In the genomic region with DNA sequence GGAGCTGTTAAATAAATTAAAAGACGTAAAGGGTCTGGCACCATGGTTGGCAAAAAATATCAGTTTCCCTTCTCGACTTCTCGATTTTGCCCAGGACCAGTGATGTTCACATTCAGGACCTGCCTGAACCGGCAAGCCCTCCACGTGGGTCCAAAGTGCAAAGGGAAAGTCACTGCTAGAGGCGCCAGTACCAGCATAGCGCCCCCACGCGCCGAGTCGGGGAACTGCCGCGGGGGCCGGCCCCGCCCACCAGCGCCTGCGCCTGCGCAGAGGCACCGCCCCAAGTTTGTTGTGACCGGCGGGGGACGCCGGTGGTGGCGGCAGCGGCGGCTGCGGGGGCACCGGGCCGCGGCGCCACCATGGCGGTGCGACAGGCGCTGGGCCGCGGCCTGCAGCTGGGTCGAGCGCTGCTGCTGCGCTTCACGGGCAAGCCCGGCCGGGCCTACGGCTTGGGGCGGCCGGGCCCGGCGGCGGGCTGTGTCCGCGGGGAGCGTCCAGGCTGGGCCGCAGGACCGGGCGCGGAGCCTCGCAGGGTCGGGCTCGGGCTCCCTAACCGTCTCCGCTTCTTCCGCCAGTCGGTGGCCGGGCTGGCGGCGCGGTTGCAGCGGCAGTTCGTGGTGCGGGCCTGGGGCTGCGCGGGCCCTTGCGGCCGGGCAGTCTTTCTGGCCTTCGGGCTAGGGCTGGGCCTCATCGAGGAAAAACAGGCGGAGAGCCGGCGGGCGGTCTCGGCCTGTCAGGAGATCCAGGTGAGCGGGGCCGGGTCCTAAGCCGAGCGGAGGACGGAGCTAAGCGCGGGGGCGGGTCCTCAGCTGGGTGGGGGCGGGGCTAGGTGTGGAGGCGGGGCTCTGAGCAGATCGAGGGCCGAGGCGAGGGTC, we compare ENCODE assay signal across 8 cellular contexts. TPM values are rescaled to one million over a fixed set of nuclear protein-coding genes. Genes with fewer than 3 reads are reported as not detected.
DNase-seq lines count a peak whose midpoint lies in the region; ATAC-seq, FAIRE-seq and TF ChIP-seq lines count a peak whose summit lies in the region.

TSS of gene PINK1 (plus strand) at position 269 of the 875 bp plus-strand sequence. CDS start at position 360, 91 bp downstream.

- H3K9me3 Mint-ChIP-seq in chondrocyte (ENCODE audit: low read depth) = no peaks in the 10 kb centered on the region

- no peaks in the 10 kb centered on the region for H3K9me3 ChIP-seq in kidney (ENCODE audit: control insufficient read depth in 1 of 2, low read length in 2 of 2)

- H3K4me3 Mint-ChIP-seq in chondrocyte (ENCODE audit: unreplicated experiment) = peak within 1 kb of the TSS; percentile 77

- no peak for FAIRE-seq in kidney (lab: Jason Lieb, UNC)

- H3K4me3 ChIP-seq in GM12864 (ENCODE audit: low read depth, low read length) = peak within 1 kb of the TSS; percentile 84
- peak within 1 kb of the TSS; percentile 72 to 85 for H3K4me3 ChIP-seq in kidney (ENCODE audit: low read length in 2 of 2)

- H3K27ac ChIP-seq in kidney (ENCODE audit: low read depth in 2 of 2, low read length in 2 of 2) = peak within 1 kb of the TSS; percentile 85

- peaks cover 20% of the 10 kb centered on the region for H3K4me1 Mint-ChIP-seq in chondrocyte (ENCODE audit: low read depth)

- TF ChIP-seq CTCF in GM12864 (IDR thresholded peaks at IDR 0.05; ENCODE audit: low read depth, low read length, missing control alignments) (peak; percentile 98), chondrocyte (IDR thresholded peaks at IDR 0.05) (peak; percentile 98), kidney (IDR thresholded peaks at IDR 0.05; ENCODE audit: borderline replicate concordance, extremely low read depth, insufficient read depth) (peak; percentile 98)

- H3K36me3 Mint-ChIP-seq in chondrocyte (ENCODE audit: low read depth) = no peaks in the 10 kb centered on the region

- peak within 1 kb of the TSS; percentile 79 to 95 for H3K9ac ChIP-seq in kidney (ENCODE audit: low read length in 2 of 2)

- peak within 1 kb of the TSS; percentile 69 for H3K27ac Mint-ChIP-seq in chondrocyte (ENCODE audit: unreplicated experiment)

- H3K27me3 Mint-ChIP-seq in chondrocyte (ENCODE audit: low read depth) = no peaks in the 10 kb centered on the region

- intact Hi-C loops in kidney (cut with DNase I) = no loop called here

- peaks cover 6 to 9% of the 10 kb centered on the region in 2 donors for H3K4me1 ChIP-seq in kidney (ENCODE audit: control insufficient read depth in 1 of 2, insufficient read depth in 1 of 2, low read depth in 1 of 2, low read length in 2 of 2)

- DNase-seq in GM12864 (ENCODE audit: low read depth) = no peak
- DNase-seq in NCI-H2227 (lab: John Stamatoyannopoulos, UW; ENCODE audit: unreplicated experiment) = peak; percentile 82
- peak; percentile 73 to 74 for DNase-seq in activated CD4-positive, alpha-beta T cell treated with anti-CD3 and anti-CD28 coated beads for 24 hours (ENCODE audit: low read depth in 2 of 2)
- DNase-seq in chondrocyte (ENCODE audit: low spot score) = no peak
- peak; percentile 92 for DNase-seq in kidney
- DNase-seq in stimulated activated CD4-positive, alpha-beta T cell treated with anti-CD3 and anti-CD28 coated beads, Interleukin-15, amount 100 ng/mL, for 1 hour (ENCODE audit: low read depth in 1 of 2, low spot score in 1 of 2) = peak; percentile 82 to 84

- H3K36me3 ChIP-seq in kidney (ENCODE audit: control insufficient read depth in 1 of 2, insufficient read depth in 2 of 2, low read length in 2 of 2) = peaks cover 10 to 17% of the 10 kb centered on the region in 2 donors

- ATAC-seq in HG02970 (IDR thresholded peaks at IDR 0.05; ENCODE audit: low FRiP score, unreplicated experiment) (peak; percentile 71), GM21526 (IDR thresholded peaks at IDR 0.05; ENCODE audit: low FRiP score, unreplicated experiment) (no peak)

RNA-seq across cellular contexts. Expression of gene PINK1, which starts in this region (rescaled TPM):
- 42.6 to 45.1 TPM (median 42.8 TPM) in 3 replicates for total RNA-seq in chondrocyte
- total RNA-seq in kidney = 72.7 TPM
- 156 TPM for polyA plus RNA-seq in kidney (ENCODE audit: insufficient read depth, low read depth, low replicate concordance)

Comparison
In these comparisons a context has a peak if more than half of its experiments do, and no peak if none do; other contexts are left out.
1. DNase-seq: peak in NCI-H2227 (single experiment), activated CD4-positive, alpha-beta T cell treated with anti-CD3 and anti-CD28 coated beads for 24 hours (2 of 2), kidney (single experiment) and stimulated activated CD4-positive, alpha-beta T cell treated with anti-CD3 and anti-CD28 coated beads, Interleukin-15, amount 100 ng/mL, for 1 hour (2 of 2); none in GM12864 (single experiment) and chondrocyte (single experiment).
2. Peak in every context shown above with its lines, with median percentiles within 50 percentile points of each other: CTCF ChIP-seq.